In genomic region chr4:139229534-139230039, GRCh38 we compare ENCODE assay signal across 7 cellular contexts.
DNase-seq lines count a peak whose midpoint lies in the region; ATAC-seq and TF ChIP-seq lines count a peak whose summit lies in the region.

No MANE protein-coding gene starts in this region.

- H3K4me3 ChIP-seq in Loucy (ENCODE audit: low read length, poor library complexity, severe bottlenecking) = no peak overlapping the region

- no peaks in the 10 kb centered on the region for H3K27me3 ChIP-seq in Loucy (ENCODE audit: insufficient read depth, low read length, poor library complexity, severe bottlenecking)

- H3K4me1 ChIP-seq in Loucy (ENCODE audit: insufficient read depth, low read length, poor library complexity, severe bottlenecking) = peaks cover 5% of the 10 kb centered on the region

- DNase-seq in DMS153 (lab: John Stamatoyannopoulos, UW) (peak; percentile 37), globus pallidus (ENCODE audit: low spot score) (peak; percentile 60), putamen (ENCODE audit: low spot score) (peak; percentile 55)
- DNase-seq in stimulated activated CD4-positive, alpha-beta T cell treated with anti-CD3 and anti-CD28 coated beads, Interleukin-1b, Interleukin-23, amount 100 ng/mL, for 48 hours = no peak

- H3K27ac ChIP-seq in VCaP = no peak overlapping the region

- peak; percentile 64 for ATAC-seq in GM19043 (IDR thresholded peaks at IDR 0.05; ENCODE audit: low read depth, unreplicated experiment)

- no peaks in the 10 kb centered on the region for H3K9me2 ChIP-seq in Loucy (replicated peaks; ENCODE audit: low read depth, low read length)

- H3K4me2 ChIP-seq in Loucy (ENCODE audit: low read depth, low read length, poor library complexity, severe bottlenecking) = no peak overlapping the region

- H3F3A ChIP-seq in Loucy (ENCODE audit: low read depth) = no peaks in the 10 kb centered on the region

- H3K9me3 ChIP-seq in Loucy (ENCODE audit: insufficient read depth, low read depth, low read length) = no peaks in the 10 kb centered on the region

- TF ChIP-seq CTCF in Loucy (conservative IDR thresholded peaks at IDR 0.05; ENCODE audit: low read length) (peak; percentile 75), VCaP (conservative IDR thresholded peaks at IDR 0.05) (peak; percentile 81)

- H4K20me1 ChIP-seq in Loucy (ENCODE audit: insufficient read depth, low read length, poor library complexity, severe bottlenecking) = no peaks in the 10 kb centered on the region

- no peak overlapping the region for H3K9ac ChIP-seq in Loucy (ENCODE audit: low read depth, low read length, poor library complexity, severe bottlenecking)

- no peaks in the 10 kb centered on the region for H3K36me3 ChIP-seq in Loucy (ENCODE audit: insufficient read depth, low read length)

- no peaks in the 10 kb centered on the region for H3K79me2 ChIP-seq in Loucy (ENCODE audit: insufficient read depth, low read length)

- H2AFZ ChIP-seq in Loucy (ENCODE audit: low read length) = no peak overlapping the region
